ENCODE assay signal across 8 cellular contexts in the genomic region with DNA sequence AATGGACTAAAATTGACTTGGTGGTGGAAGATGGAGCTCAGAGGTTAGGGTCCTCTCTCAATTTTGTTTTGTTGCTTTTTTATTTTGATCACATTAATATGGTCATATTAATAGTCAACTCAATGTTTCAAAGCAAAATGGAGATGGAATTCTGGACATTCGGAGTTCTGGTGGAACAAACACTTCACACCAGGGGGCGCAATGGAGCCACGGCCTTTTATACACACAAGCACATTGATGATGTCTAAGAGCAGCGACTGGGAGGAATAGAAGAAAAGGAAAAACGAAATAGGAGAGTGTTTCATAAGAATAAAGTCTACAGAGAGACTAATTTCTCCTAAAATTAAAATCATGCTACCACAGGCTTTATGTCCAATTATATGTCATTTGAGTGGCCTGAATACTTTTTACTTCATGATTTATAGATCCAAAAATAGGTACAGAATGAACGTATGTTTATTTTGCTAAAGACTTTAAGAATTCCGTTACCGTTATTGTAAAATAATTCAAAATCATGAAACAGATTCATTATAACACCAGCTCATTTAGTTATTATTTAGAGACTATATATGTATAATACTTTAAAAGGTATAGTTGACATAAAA.
DNase-seq lines count a peak whose midpoint lies in the region; ATAC-seq and TF ChIP-seq lines count a peak whose summit lies in the region.

No MANE protein-coding gene starts in this region.

- CTCF ChIA-PET in PC-3 (lab: Charles Lee), result no interaction called here

- H3K4me3 Mint-ChIP-seq in activated T-cell treated with anti-CD3 and anti-CD28 coated beads, Interleukin-2, amount 50 U/mL, for 72 hours, result peak overlapping the region in 1 of 2 donors; percentile 22

- H3K27ac ChIP-seq in HUES64 (ENCODE audit: low read depth, low read length) (no peak overlapping the region), PC-3 (ENCODE audit: low read length) (no peak overlapping the region), foreskin keratinocyte (no peak overlapping the region), trophoblast cell (ENCODE audit: low read depth, low read length) (no peak overlapping the region)

- 35% methylated on average over 3 of the region's 8 CpGs for WGBS in HUES64
- WGBS in trophoblast cell (ENCODE audit: extremely low coverage, insufficient coverage, insufficient read length), result no CpG with 5 or more reads among the region's 8 CpGs

- no peak overlapping the region for H3K14ac ChIP-seq in trophoblast cell (ENCODE audit: low read length)

- H3K18ac ChIP-seq in trophoblast cell (ENCODE audit: low read length), result no peak overlapping the region

- H3K4me1 ChIP-seq in HUES64 (ENCODE audit: insufficient read depth, low read length) (0 out of 2 replicates have a peak, but pooled peaks cover 4% of the 10 kb centered on the region), PC-3 (ENCODE audit: insufficient read depth, low read length) (peaks cover 32% of the 10 kb centered on the region), foreskin keratinocyte (peaks cover 3% of the 10 kb centered on the region), trophoblast cell (ENCODE audit: control insufficient read depth in 1 of 2, insufficient read depth in 2 of 2, low read length in 2 of 2) (peaks cover 0 to 2% of the 10 kb centered on the region in 2 experiments)

- H3K23ac ChIP-seq in trophoblast cell (ENCODE audit: low read length), result no peak overlapping the region

- no peaks in the 10 kb centered on the region for H3K9me3 ChIP-seq in HUES64 (ENCODE audit: insufficient read depth, low read depth, low read length)
- no peaks in the 10 kb centered on the region for H3K9me3 ChIP-seq in PC-3 (ENCODE audit: low read length)
- H3K9me3 ChIP-seq in trophoblast cell (ENCODE audit: insufficient read depth, low read depth, low read length), result no peaks in the 10 kb centered on the region

- no peaks in the 10 kb centered on the region for H3K9me3 Mint-ChIP-seq in activated T-cell treated with anti-CD3 and anti-CD28 coated beads, Interleukin-2, amount 50 U/mL, for 72 hours

- no peaks in the 10 kb centered on the region for H3K9me2 ChIP-seq in PC-3 (replicated peaks; ENCODE audit: low read length)

- no peak overlapping the region for H3K9ac ChIP-seq in HUES64 (ENCODE audit: low read depth, low read length)
- peak overlapping the region; percentile 45 for H3K9ac ChIP-seq in PC-3 (ENCODE audit: low read length)
- no peak overlapping the region for H3K9ac ChIP-seq in trophoblast cell (ENCODE audit: low read length)

- peak overlapping the region; percentile 77 for H2AFZ ChIP-seq in PC-3 (ENCODE audit: low read length)
- no peak overlapping the region for H2AFZ ChIP-seq in trophoblast cell (ENCODE audit: insufficient read depth, low read length, poor library complexity)

- H3K4ac ChIP-seq in trophoblast cell (ENCODE audit: low read depth, low read length), result no peak overlapping the region

- POLR2A ChIA-PET in PC-3 (lab: Charles Lee; ENCODE audit: unreplicated experiment), result no interaction called here

- peak overlapping the region; percentile 12; the same call in 1 of the 2 replicates for H3K4me3 ChIP-seq in HUES64 (ENCODE audit: low read length)
- peak overlapping the region; percentile 50; the same call in 1 of the 2 replicates for H3K4me3 ChIP-seq in PC-3 (ENCODE audit: low read length)
- H3K4me3 ChIP-seq in trophoblast cell (ENCODE audit: low read depth, low read length), result no peak overlapping the region

- no peaks in the 10 kb centered on the region for H4K20me1 ChIP-seq in PC-3 (ENCODE audit: low read length)

- peak; percentile 80 for TF ChIP-seq CTCF in PC-3 (conservative IDR thresholded peaks at IDR 0.05; ENCODE audit: low read depth, low read length)
- TF ChIP-seq CTCF in foreskin keratinocyte (conservative IDR thresholded peaks at IDR 0.05), result peak; percentile 86

- H4K8ac ChIP-seq in trophoblast cell (ENCODE audit: low read depth, low read length), result no peak overlapping the region

- peaks cover 7% of the 10 kb centered on the region for H3F3A ChIP-seq in PC-3 (ENCODE audit: low read length, unreplicated experiment)

- H3K4me1 Mint-ChIP-seq in activated T-cell treated with anti-CD3 and anti-CD28 coated beads, Interleukin-2, amount 50 U/mL, for 72 hours (ENCODE audit: low read depth), result peaks cover 10% of the 10 kb centered on the region

- no peak overlapping the region for H2BK120ac ChIP-seq in trophoblast cell (ENCODE audit: insufficient read depth, low read length, poor library complexity)

- no peak overlapping the region for H4K91ac ChIP-seq in trophoblast cell (ENCODE audit: low read depth, low read length)

- no peaks in the 10 kb centered on the region for H3K79me2 ChIP-seq in PC-3 (ENCODE audit: low read length)
- no peaks in the 10 kb centered on the region for H3K79me2 ChIP-seq in trophoblast cell (ENCODE audit: control insufficient read depth, insufficient read depth, low read length, poor library complexity)

- ATAC-seq in GM21360 (IDR thresholded peaks at IDR 0.05; ENCODE audit: unreplicated experiment) (peak; percentile 87), PC-3 (no peak), foreskin keratinocyte (peak; percentile 60), GM18873 (IDR thresholded peaks at IDR 0.05; ENCODE audit: low FRiP score, unreplicated experiment) (no peak)
- ATAC-seq in activated T-cell treated with anti-CD3 and anti-CD28 coated beads, Interleukin-2, amount 50 U/mL, for 72 hours (replicated peaks in 1 of 2), result no peak

- peak overlapping the region; percentile 3 for H3K27ac Mint-ChIP-seq in activated T-cell treated with anti-CD3 and anti-CD28 coated beads, Interleukin-2, amount 50 U/mL, for 72 hours

- H2AK5ac ChIP-seq in trophoblast cell (ENCODE audit: low read length), result no peak overlapping the region

- H2BK5ac ChIP-seq in trophoblast cell (ENCODE audit: low read depth, low read length, poor library complexity), result no peak overlapping the region

- peak overlapping the region; percentile 65 for H3K4me2 ChIP-seq in PC-3 (ENCODE audit: low read length)
- H3K4me2 ChIP-seq in trophoblast cell (ENCODE audit: low read length), result no peak overlapping the region

- no peaks in the 10 kb centered on the region for H3K79me1 ChIP-seq in trophoblast cell (ENCODE audit: low read length)

- H3K27me3 ChIP-seq in HUES64 (ENCODE audit: insufficient read depth, low read length) (no peaks in the 10 kb centered on the region), PC-3 (ENCODE audit: low read length) (no peaks in the 10 kb centered on the region), foreskin keratinocyte (no peaks in the 10 kb centered on the region), trophoblast cell (ENCODE audit: insufficient read depth, low read length) (no peaks in the 10 kb centered on the region)

- H3K36me3 ChIP-seq in HUES64 (ENCODE audit: insufficient read depth, low read length) (no peaks in the 10 kb centered on the region), PC-3 (ENCODE audit: low read depth, low read length) (no peaks in the 10 kb centered on the region; the same call in 1 of the 2 replicates), trophoblast cell (ENCODE audit: control insufficient read depth in 1 of 2, insufficient read depth in 2 of 2, low read length in 2 of 2) (no peaks in the 10 kb centered on the region)

- peak; percentile 51 for DNase-seq in CMK (ENCODE audit: low read depth)
- DNase-seq in PC-3, result peak; percentile 75
- peak; percentile 57 to 69 for DNase-seq in activated T-cell treated with anti-CD3 and anti-CD28 coated beads, Interleukin-2, amount 50 U/mL, for 72 hours
- DNase-seq in foreskin keratinocyte, result peak in 1 of 2 donors; percentile 59
- DNase-seq in trophoblast cell, result peak; percentile 52 to 84

- intact Hi-C loops in PC-3 (cut with micrococcal nuclease), result loop anchor here (2.0 to 5.0 kb wide), 3 partner anchors 108 to 638 kb away; no protein-coding TSS in a partner anchor

- no peak overlapping the region for H4K12ac ChIP-seq in trophoblast cell (ENCODE audit: low read depth, low read length)

- no peaks in the 10 kb centered on the region for H3K36me3 Mint-ChIP-seq in activated T-cell treated with anti-CD3 and anti-CD28 coated beads, Interleukin-2, amount 50 U/mL, for 72 hours (ENCODE audit: insufficient read depth in 2 of 2)

- no TSS peak for BruUV-seq in PC-3 (replicated peaks; lab: Mats Ljungman, UMichigan)

- no peak overlapping the region for H2BK12ac ChIP-seq in trophoblast cell (ENCODE audit: low read length)

- H3K27me3 Mint-ChIP-seq in activated T-cell treated with anti-CD3 and anti-CD28 coated beads, Interleukin-2, amount 50 U/mL, for 72 hours (ENCODE audit: low read depth), result peaks cover 14% of the 10 kb centered on the region

Comparison
In these comparisons a context has a peak if more than half of its experiments do, and no peak if none do; other contexts are left out.
1. ATAC-seq: peak in GM21360 (single experiment) and foreskin keratinocyte (single experiment); none in PC-3 (single experiment), activated T-cell treated with anti-CD3 and anti-CD28 coated beads, Interleukin-2, amount 50 U/mL, for 72 hours (0 of 2) and GM18873 (single experiment).